14 cellular contexts compared by ENCODE assay signal in genomic region chr4:126701756-126702155, GRCh38.
DNase-seq lines count a peak whose midpoint lies in the region; ATAC-seq and TF ChIP-seq lines count a peak whose summit lies in the region.
"Had no signal": no experiment of that assay in that cellular context is flagged by ENCODE, and none has a peak within 500 bp of the region (broad histone marks: within the 10 kb centered on the region; RNA-seq: fewer than 3 reads in every experiment).

No MANE protein-coding gene starts in this region.

- H3K4me1 ChIP-seq in breast epithelium: no peaks in the 10 kb centered on the region
- no peaks in the 10 kb centered on the region for H3K4me1 ChIP-seq in Peyer's patch
- H3K4me1 ChIP-seq: A549, parathyroid adenoma had no signal

- CTCF ChIA-PET in MCF 10A (lab: Yijun Ruan, JAX): no interaction called here

- H3K4me1 Mint-ChIP-seq in MCF 10A (ENCODE audit: insufficient read depth, unreplicated experiment): peaks cover 22% of the 10 kb centered on the region
- no peaks in the 10 kb centered on the region for H3K4me1 Mint-ChIP-seq in CD14-positive monocyte

- DNase-seq in MCF 10A (ENCODE audit: unreplicated experiment) (peak; percentile 59), breast epithelium (ENCODE audit: low spot score in 2 of 2) (no peak), astrocyte of the hippocampus (ENCODE audit: low read depth, low spot score) (peak; percentile 68), cardiac septum (ENCODE audit: low spot score) (peak; percentile 74), Peyer's patch (no peak), CD14-positive monocyte (ENCODE audit: low spot score) (no peak)
- DNase-seq: activated gamma-delta T cell; central memory CD4-positive, alpha-beta T cell; midbrain; NCI-H774 had no signal

- H3K36me3 ChIP-seq in breast epithelium (no peaks in the 10 kb centered on the region), Peyer's patch (no peaks in the 10 kb centered on the region)

- POLR2A ChIA-PET in MCF 10A (lab: Yijun Ruan, JAX): interaction anchor here (0.6 to 0.7 kb wide), 2 partner anchors 125 to 167 kb away, joined by 3 read pairs; no protein-coding TSS in a partner anchor

- H3K36me3 Mint-ChIP-seq in MCF 10A (ENCODE audit: insufficient read depth, unreplicated experiment): no peaks in the 10 kb centered on the region
- no peaks in the 10 kb centered on the region for H3K36me3 Mint-ChIP-seq in CD14-positive monocyte

- no TSS peak for BruUV-seq in MCF 10A (replicated peaks; lab: Mats Ljungman, UMichigan)

- H3K27me3 ChIP-seq in breast epithelium: no peaks in the 10 kb centered on the region
- H3K27me3 ChIP-seq in Peyer's patch: no peaks in the 10 kb centered on the region

- H3K27ac Mint-ChIP-seq in MCF 10A (ENCODE audit: low read depth, unreplicated experiment): no peak overlapping the region
- no peak overlapping the region for H3K27ac Mint-ChIP-seq in CD14-positive monocyte

- no peaks in the 10 kb centered on the region for H3K9me3 ChIP-seq in breast epithelium
- H3K9me3 ChIP-seq in Peyer's patch: no peaks in the 10 kb centered on the region
- H3K9me3 ChIP-seq: A549 had no signal

- ATAC-seq in GM19328 (IDR thresholded peaks at IDR 0.05; ENCODE audit: unreplicated experiment) (no peak), GM21526 (IDR thresholded peaks at IDR 0.05; ENCODE audit: low FRiP score, unreplicated experiment) (no peak)
- ATAC-seq: A549 had no signal

- H3K27me3 Mint-ChIP-seq in MCF 10A (ENCODE audit: insufficient read depth, unreplicated experiment) (no peaks in the 10 kb centered on the region), CD14-positive monocyte (ENCODE audit: low read depth in 3 of 3) (peaks cover 0 to 2% (median 0%) of the 10 kb centered on the region in 3 donors)

- H3K4me3 ChIP-seq in breast epithelium: no peak overlapping the region
- no peak overlapping the region for H3K4me3 ChIP-seq in Peyer's patch
- H3K4me3 ChIP-seq: A549 had no signal

- TF ChIP-seq CTCF in MCF 10A (IDR thresholded peaks at IDR 0.05; ENCODE audit: unreplicated experiment) (no peak), breast epithelium (IDR thresholded peaks at IDR 0.05) (no peak), Peyer's patch (IDR thresholded peaks at IDR 0.05) (no peak), CD14-positive monocyte (IDR thresholded peaks at IDR 0.05) (no peak)

- H3K4me3 Mint-ChIP-seq in MCF 10A (ENCODE audit: unreplicated experiment) (no peak overlapping the region), CD14-positive monocyte (no peak overlapping the region)

- TF ChIP-seq POLR2A in breast epithelium (IDR thresholded peaks at IDR 0.05) (no peak), Peyer's patch (IDR thresholded peaks at IDR 0.05) (no peak)

- intact Hi-C loops in MCF 10A (cut with micrococcal nuclease): no loop called here
- intact Hi-C loops in breast epithelium (cut with DNase I; ENCODE audit: low total_unique reads): no loop called here
- intact Hi-C loops in cardiac septum (cut with DNase I): no loop called here
- intact Hi-C loops in CD14-positive monocyte (cut with micrococcal nuclease): no loop called here

- H3K27ac ChIP-seq in breast epithelium: no peak overlapping the region
- no peak overlapping the region for H3K27ac ChIP-seq in Peyer's patch
- H3K27ac ChIP-seq: A549, parathyroid adenoma had no signal

- H3K9me3 Mint-ChIP-seq in MCF 10A (ENCODE audit: unreplicated experiment) (peaks cover 7% of the 10 kb centered on the region), CD14-positive monocyte (peaks cover 0 to 3% (median 0%) of the 10 kb centered on the region in 7 donors)

Comparison
In these comparisons a context has a peak if more than half of its experiments do, and no peak if none do; other contexts are left out.
1. DNase-seq: peak in MCF 10A (single experiment), astrocyte of the hippocampus (single experiment) and cardiac septum (single experiment); none in breast epithelium (0 of 2), Peyer's patch (0 of 3) and CD14-positive monocyte (single experiment).